ENCODE assay signal across 23 cellular contexts in genomic region chr3:78992830-78993229, GRCh38.
"Had no signal": no experiment of that assay in that cellular context is flagged by ENCODE, and none has a peak within 500 bp of the region (broad histone marks: within the 10 kb centered on the region; RNA-seq: fewer than 3 reads in every experiment).

No MANE protein-coding gene starts in this region.

- H3K27me3 ChIP-seq: breast epithelium had no signal

- DNase-seq: activated CD4-positive, alpha-beta T cell treated with anti-CD3 and anti-CD28 coated beads for 36 hours; activated CD4-positive, alpha-beta T cell treated with anti-CD3 and anti-CD28 coated beads, Interleukin-2, amount 50 U/mL, for 1 hour; activated CD8-positive, alpha-beta memory T cell treated with anti-CD3 and anti-CD28 coated beads, Interleukin-2, amount 50 U/mL, for 48 hours; activated CD8-positive, alpha-beta T cell treated with anti-CD3 and anti-CD28 coated beads for 36 hours; activated naive CD4-positive, alpha-beta T cell treated with anti-CD3 and anti-CD28 coated beads, Interleukin-2, amount 50 U/mL, for 16 hours; activated naive CD8-positive, alpha-beta T cell treated with anti-CD3 and anti-CD28 coated beads, Interleukin-2, amount 10 ng/mL, durations not matched to agents 7 days and 5 days; activated T-cell treated with anti-CD3 and anti-CD28 coated beads, Interleukin-2, amount 50 U/mL, for 1 hour; aorta; central memory CD4-positive, alpha-beta T cell; Karpas-422; NCI-H1105 treated with DMSO at 0.1 percent for 48 hours; NCI-H1436 treated with DMSO at 0.1 percent for 48 hours; NCI-H187; NCI-H2081 treated with DMSO at 0.1 percent for 48 hours; NCI-H446 treated with DMSO at 0.1 percent for 48 hours; NCI-H526; NCI-H774; NK-92 treated with Interleukin-12 subunit alpha and Interleukin-12 subunit beta, amount 100 ng/mL, for 24 hours; T-helper 17 cell; T-helper 9 cell had no signal

- H3K27me3 Mint-ChIP-seq: activated CD4-positive, alpha-beta T cell treated with anti-CD3 and anti-CD28 coated beads for 36 hours; activated CD8-positive, alpha-beta T cell treated with anti-CD3 and anti-CD28 coated beads for 36 hours; activated naive CD8-positive, alpha-beta T cell treated with anti-CD3 and anti-CD28 coated beads, Interleukin-2, amount 10 ng/mL, durations not matched to agents 7 days and 5 days; T-helper 17 cell had no signal

- H3K4me1 ChIP-seq: breast epithelium had no signal

- ATAC-seq: activated CD4-positive, alpha-beta T cell treated with anti-CD3 and anti-CD28 coated beads for 36 hours; activated CD8-positive, alpha-beta T cell treated with anti-CD3 and anti-CD28 coated beads for 36 hours; K562; T-helper 17 cell had no signal

- H3K36me3 ChIP-seq: breast epithelium had no signal

- H3K27ac Mint-ChIP-seq: activated CD4-positive, alpha-beta T cell treated with anti-CD3 and anti-CD28 coated beads for 36 hours; activated CD8-positive, alpha-beta T cell treated with anti-CD3 and anti-CD28 coated beads for 36 hours; activated naive CD8-positive, alpha-beta T cell treated with anti-CD3 and anti-CD28 coated beads, Interleukin-2, amount 10 ng/mL, durations not matched to agents 7 days and 5 days; T-helper 17 cell had no signal

- H3K36me3 Mint-ChIP-seq: activated naive CD8-positive, alpha-beta T cell treated with anti-CD3 and anti-CD28 coated beads, Interleukin-2, amount 10 ng/mL, durations not matched to agents 7 days and 5 days had no signal

- H3K4me3 Mint-ChIP-seq: activated CD4-positive, alpha-beta T cell treated with anti-CD3 and anti-CD28 coated beads for 36 hours; activated CD8-positive, alpha-beta T cell treated with anti-CD3 and anti-CD28 coated beads for 36 hours; activated naive CD8-positive, alpha-beta T cell treated with anti-CD3 and anti-CD28 coated beads, Interleukin-2, amount 10 ng/mL, durations not matched to agents 7 days and 5 days; T-helper 17 cell had no signal

- H3K27ac ChIP-seq: breast epithelium, VCaP had no signal

- H3K4me3 ChIP-seq: breast epithelium, K562 had no signal

- H3K4me1 Mint-ChIP-seq: activated CD4-positive, alpha-beta T cell treated with anti-CD3 and anti-CD28 coated beads for 36 hours; activated naive CD8-positive, alpha-beta T cell treated with anti-CD3 and anti-CD28 coated beads, Interleukin-2, amount 10 ng/mL, durations not matched to agents 7 days and 5 days; T-helper 17 cell had no signal
